ENCODE assay signal across 26 cellular contexts in genomic region chr17:78101112-78101511, GRCh38. TPM values are rescaled to one million over a fixed set of nuclear protein-coding genes. Genes with fewer than 3 reads are reported as not detected.
"Had no signal": no experiment of that assay in that cellular context is flagged by ENCODE, and none has a peak within 500 bp of the region (broad histone marks: within the 10 kb centered on the region; RNA-seq: fewer than 3 reads in every experiment).

No MANE protein-coding gene starts in this region.

- H3K27ac Mint-ChIP-seq: activated B cell treated with CpG ODN at 0.5 μM for 24 hours; activated CD4-positive, alpha-beta T cell treated with anti-CD3 and anti-CD28 coated beads, Interleukin-2, amount 10 ng/mL, durations not matched to agents 24 days and 14 days; activated CD8-positive, alpha-beta T cell treated with anti-CD3 and anti-CD28 coated beads, Interleukin-2, amount 10 ng/mL, durations not matched to agents 7 days and 5 days had no signal

- H3K9me3 Mint-ChIP-seq: activated B cell treated with CpG ODN at 0.5 μM for 24 hours; activated CD4-positive, alpha-beta T cell treated with anti-CD3 and anti-CD28 coated beads, Interleukin-2, amount 10 ng/mL, durations not matched to agents 24 days and 14 days; naive B cell had no signal

- DNase-seq: activated B cell treated with CpG ODN at 0.5 μM for 24 hours; activated CD4-positive, alpha-beta T cell treated with anti-CD3 and anti-CD28 coated beads, Interleukin-2, amount 10 ng/mL, durations not matched to agents 24 days and 14 days; activated CD8-positive, alpha-beta T cell treated with anti-CD3 and anti-CD28 coated beads, Interleukin-2, amount 10 ng/mL, durations not matched to agents 7 days and 5 days; activated effector memory CD4-positive, alpha-beta T cell treated with anti-CD3 and anti-CD28 coated beads, Interleukin-2, amount 50 U/mL, for 16 hours; activated T-cell treated with anti-CD3 and anti-CD28 coated beads, Interleukin-2, amount 50 U/mL, for 48 hours; cortex of kidney; effector CD4-positive, alpha-beta T cell; heart left ventricle; left ventricle myocardium inferior; naive B cell; psoas muscle; right cardiac atrium; stimulated activated CD4-positive, alpha-beta T cell treated with anti-CD3 and anti-CD28 coated beads, Interleukin-15, amount 100 ng/mL, for 24 hours; stimulated activated CD4-positive, alpha-beta T cell treated with anti-CD3 and anti-CD28 coated beads, Interleukin-2, amount 100 ng/mL, for 48 hours; thyroid gland had no signal

- H3K27me3 ChIP-seq: ascending aorta, breast epithelium, esophagus muscularis mucosa, gastroesophageal sphincter, heart left ventricle, thyroid gland had no signal

- H3K27me3 Mint-ChIP-seq: activated B cell treated with CpG ODN at 0.5 μM for 24 hours; activated CD4-positive, alpha-beta T cell treated with anti-CD3 and anti-CD28 coated beads, Interleukin-2, amount 10 ng/mL, durations not matched to agents 24 days and 14 days; naive B cell had no signal

- H3K4me3 ChIP-seq: ascending aorta, breast epithelium, esophagus muscularis mucosa, gastroesophageal sphincter, heart left ventricle, left ventricle myocardium inferior, psoas muscle, SK-N-MC, skin epidermis, thyroid gland had no signal

- H3K4me3 Mint-ChIP-seq: activated B cell treated with CpG ODN at 0.5 μM for 24 hours; activated CD4-positive, alpha-beta T cell treated with anti-CD3 and anti-CD28 coated beads, Interleukin-2, amount 10 ng/mL, durations not matched to agents 24 days and 14 days; activated CD8-positive, alpha-beta T cell treated with anti-CD3 and anti-CD28 coated beads, Interleukin-2, amount 10 ng/mL, durations not matched to agents 7 days and 5 days; neural crest cell had no signal

- H3K4me1 Mint-ChIP-seq: activated B cell treated with CpG ODN at 0.5 μM for 24 hours; activated CD4-positive, alpha-beta T cell treated with anti-CD3 and anti-CD28 coated beads, Interleukin-2, amount 10 ng/mL, durations not matched to agents 24 days and 14 days; naive B cell; neural crest cell had no signal

- H3K27ac ChIP-seq: ascending aorta, breast epithelium, esophagus muscularis mucosa, gastroesophageal sphincter, heart left ventricle, left ventricle myocardium inferior, psoas muscle, SK-N-MC, skin epidermis, thyroid gland had no signal

- H3K9me3 ChIP-seq: ascending aorta, breast epithelium, esophagus muscularis mucosa, gastroesophageal sphincter, heart left ventricle, left ventricle myocardium inferior, psoas muscle, thyroid gland had no signal

- ATAC-seq: activated CD8-positive, alpha-beta T cell treated with anti-CD3 and anti-CD28 coated beads, Interleukin-2, amount 10 ng/mL, durations not matched to agents 7 days and 5 days; gastroesophageal sphincter; heart left ventricle; psoas muscle; right cardiac atrium had no signal

- H3K4me1 ChIP-seq: ascending aorta, breast epithelium, heart left ventricle, left ventricle myocardium inferior, psoas muscle, thyroid gland had no signal

RNA-seq across cellular contexts. Expression of gene C17orf99, which starts 45.1 kb away (rescaled TPM):
- total RNA-seq: activated CD4-positive, alpha-beta T cell treated with anti-CD3 and anti-CD28 coated beads, Interleukin-2, amount 10 ng/mL, durations not matched to agents 24 days and 14 days; activated CD8-positive, alpha-beta T cell treated with anti-CD3 and anti-CD28 coated beads, Interleukin-2, amount 10 ng/mL, durations not matched to agents 7 days and 5 days; ascending aorta; breast epithelium; esophagus muscularis mucosa; gastroesophageal sphincter; heart left ventricle; kidney epithelial cell; left ventricle myocardium inferior; mononuclear cell; neural crest cell; osteocyte; psoas muscle; right cardiac atrium; subcutaneous adipose tissue; thyroid gland had no signal
